Comparison of ENCODE assay signal across 8 cellular contexts in the genomic region with DNA sequence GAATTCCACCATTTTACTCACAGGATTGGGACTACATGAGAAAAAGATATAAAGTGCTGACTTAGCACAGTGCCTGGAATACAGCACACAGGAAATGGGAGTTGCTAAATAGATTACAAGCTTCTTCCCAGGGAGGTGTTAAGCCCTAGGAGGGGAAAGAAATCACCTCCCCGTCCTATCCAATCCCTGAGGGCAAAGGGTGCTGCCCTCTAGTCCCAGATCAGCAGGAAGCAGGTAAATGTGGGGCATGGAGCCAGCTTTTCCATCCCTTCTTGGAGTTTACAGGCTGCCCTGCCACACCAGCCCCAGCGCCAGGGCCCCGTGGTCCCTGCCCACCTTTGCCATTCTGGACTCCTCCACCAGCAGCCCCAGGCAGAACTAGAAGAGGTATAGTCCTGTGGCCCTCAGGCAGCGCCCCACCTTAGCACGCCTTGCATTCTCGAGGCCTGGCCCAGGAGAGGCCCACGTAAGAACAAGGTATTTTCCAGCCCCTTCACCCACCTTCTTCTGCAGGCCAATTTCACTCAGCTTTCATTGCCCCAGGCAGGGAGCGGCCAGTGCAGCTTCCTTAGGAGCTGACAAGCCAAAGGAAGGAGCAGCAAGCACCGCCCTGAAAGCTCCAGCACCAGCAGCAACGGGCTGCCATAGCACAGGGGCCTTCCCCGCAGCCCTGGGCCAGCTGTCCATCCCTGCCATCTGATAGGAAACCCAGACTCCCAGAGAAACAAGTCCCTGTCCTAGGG. TPM values are rescaled to one million over a fixed set of nuclear protein-coding genes. Genes with fewer than 3 reads are reported as not detected.
DNase-seq lines count a peak whose midpoint lies in the region; ATAC-seq, FAIRE-seq and TF ChIP-seq lines count a peak whose summit lies in the region.

No MANE protein-coding gene starts in this region.

- peak overlapping the region; percentile 80 for H3K27ac Mint-ChIP-seq in activated naive CD4-positive, alpha-beta T cell treated with anti-CD3 and anti-CD28 coated beads, Interleukin-2, amount 10 ng/mL, durations not matched to agents 7 days and 5 days
- H3K27ac Mint-ChIP-seq in brain, result peak overlapping the region; percentile 24 to 99 (median 92)

- TF ChIP-seq CTCF in brain (conservative IDR thresholded peaks at IDR 0.05) (no peak), HepG2 (CRISPR knock-in tag; IDR thresholded peaks at IDR 0.05) (no peak), upper lobe of right lung (IDR thresholded peaks at IDR 0.05) (no peak), D721Med (IDR thresholded peaks at IDR 0.05; ENCODE audit: insufficient read depth, missing control alignments) (no peak)

- H3K27me3 Mint-ChIP-seq in activated naive CD4-positive, alpha-beta T cell treated with anti-CD3 and anti-CD28 coated beads, Interleukin-2, amount 10 ng/mL, durations not matched to agents 7 days and 5 days, result no peaks in the 10 kb centered on the region
- no peaks in the 10 kb centered on the region for H3K27me3 Mint-ChIP-seq in brain

- peaks cover 97% of the 10 kb centered on the region for H3K4me1 Mint-ChIP-seq in activated naive CD4-positive, alpha-beta T cell treated with anti-CD3 and anti-CD28 coated beads, Interleukin-2, amount 10 ng/mL, durations not matched to agents 7 days and 5 days
- peaks cover 89% of the 10 kb centered on the region for H3K4me1 Mint-ChIP-seq in brain

- H3K27me3 ChIP-seq in HepG2 (ENCODE audit: control insufficient read depth in 1 of 2, insufficient read depth in 2 of 2, low read length in 2 of 2) (no peaks in the 10 kb centered on the region), upper lobe of right lung (no peaks in the 10 kb centered on the region)

- H3K4me3 Mint-ChIP-seq in activated naive CD4-positive, alpha-beta T cell treated with anti-CD3 and anti-CD28 coated beads, Interleukin-2, amount 10 ng/mL, durations not matched to agents 7 days and 5 days, result peak overlapping the region; percentile 23
- peak overlapping the region in 4 of 5 experiments; percentile 20 to 75 (median 48) for H3K4me3 Mint-ChIP-seq in brain

- WGBS in HepG2 (ENCODE audit: low lambda C conversion rate), result 0% methylated on average over 3 of the region's 11 CpGs

- CTCF ChIA-PET in activated naive CD4-positive, alpha-beta T cell treated with anti-CD3 and anti-CD28 coated beads, Interleukin-2, amount 10 ng/mL, durations not matched to agents 7 days and 5 days (lab: Charles Lee), result interaction anchor here (1.3 to 14.9 kb wide), 7 partner anchors 9 to 114 kb away, joined by 3 to 773 read pairs (median 12); partner anchors contain the start of genes PXN, RNU4-2 and SIRT4
- CTCF ChIA-PET in HepG2 (lab: Yijun Ruan, JAX; ENCODE audit: low intra/inter-chr PET ratio, low total read pairs), result interaction anchor here (3.3 kb wide), 1 partner anchor 36 kb away, joined by 51 read pairs; the partner anchor contains the start of gene PXN

- TF ChIP-seq RAD21 in HepG2 (CRISPR knock-in tag; IDR thresholded peaks at IDR 0.05), result no peak

- intact Hi-C loops in HepG2 (cut with micrococcal nuclease; ENCODE audit: unreplicated experiment), result no loop called here
- intact Hi-C loops in upper lobe of right lung (cut with DNase I), result loop anchor here (5.0 kb wide), 1 partner anchor 38 kb away; the partner anchor contains the start of gene PXN

- peaks cover 100% of the 10 kb centered on the region for H3K4me1 ChIP-seq in HepG2 (ENCODE audit: insufficient read depth, low read length)
- peaks cover 95% of the 10 kb centered on the region for H3K4me1 ChIP-seq in upper lobe of right lung

- POLR2A ChIA-PET in HepG2 (lab: Yijun Ruan, JAX), result interaction anchor here (0.8 to 8.7 kb wide), 17 partner anchors 8 to 234 kb away, joined by 3 to 461 read pairs (median 10); partner anchors contain the start of genes PXN, RAB35, RNU4-1 and RNU4-2

- H3K9me3 ChIP-seq in HepG2 (ENCODE audit: low read length) (no peaks in the 10 kb centered on the region), upper lobe of right lung (no peaks in the 10 kb centered on the region)

- no peak overlapping the region for H2AFZ ChIP-seq in HepG2 (ENCODE audit: low read length)

- H3K27ac ChIP-seq in HepG2 (ENCODE audit: extremely low read length, insufficient read depth, low read length), result peak overlapping the region; percentile 100
- peak overlapping the region; percentile 77 for H3K27ac ChIP-seq in upper lobe of right lung

- peak overlapping the region; percentile 97 for H3K4me2 ChIP-seq in HepG2 (ENCODE audit: low read depth, low read length)

- peaks cover 2 to 5% of the 10 kb centered on the region in 2 experiments; a peak in 2 of 5 replicates for H3K36me3 ChIP-seq in HepG2 (replicated peaks in 1 of 2; ENCODE audit: control insufficient read depth in 1 of 2, insufficient read depth in 2 of 2, low read length in 2 of 2)
- no peaks in the 10 kb centered on the region for H3K36me3 ChIP-seq in upper lobe of right lung

- H3K79me2 ChIP-seq in HepG2 (ENCODE audit: insufficient read depth, low read length), result peaks cover 9% of the 10 kb centered on the region

- no peak for DNase-seq in activated naive CD4-positive, alpha-beta T cell treated with anti-CD3 and anti-CD28 coated beads, Interleukin-2, amount 10 ng/mL, durations not matched to agents 7 days and 5 days
- DNase-seq in activated naive CD4-positive, alpha-beta T cell (lab: John Stamatoyannopoulos, UW), result no peak
- DNase-seq in HepG2 (ENCODE audit: low spot score) (no peak), upper lobe of right lung (no peak), D721Med (ENCODE audit: insufficient read length, low spot score) (no peak), NCI-H446 (lab: John Stamatoyannopoulos, UW) (no peak)
- DNase-seq in activated CD4-positive, alpha-beta T cell treated with anti-CD3 and anti-CD28 coated beads, Interleukin-2, amount 50 U/mL, for 4 hours, result no peak

- H3K9ac ChIP-seq in HepG2 (ENCODE audit: insufficient read depth, low read depth, low read length), result peak overlapping the region; percentile 84

- in situ Hi-C loops in HepG2 (cut with HindIII; ENCODE audit: extremely low pct_ligation_motif_present, low pct_unique_long_range_greater_than_20kb), result loop anchor here (5.0 kb wide), 1 partner anchor 38 kb away; the partner anchor contains the start of gene PXN

- no peak for TF ChIP-seq POLR2A in HepG2 (IDR thresholded peaks at IDR 0.05; ENCODE audit: insufficient read depth in 1 of 2, low read depth in 2 of 2, low read length in 2 of 2)

- peaks cover 35% of the 10 kb centered on the region for H3K36me3 Mint-ChIP-seq in activated naive CD4-positive, alpha-beta T cell treated with anti-CD3 and anti-CD28 coated beads, Interleukin-2, amount 10 ng/mL, durations not matched to agents 7 days and 5 days
- H3K36me3 Mint-ChIP-seq in brain, result no peaks in the 10 kb centered on the region

- ATAC-seq in HepG2, result no peak
- no peak for ATAC-seq in upper lobe of right lung

- H3K9me3 Mint-ChIP-seq in activated naive CD4-positive, alpha-beta T cell treated with anti-CD3 and anti-CD28 coated beads, Interleukin-2, amount 10 ng/mL, durations not matched to agents 7 days and 5 days, result no peaks in the 10 kb centered on the region
- H3K9me3 Mint-ChIP-seq in brain, result no peaks in the 10 kb centered on the region

- H4K20me1 ChIP-seq in HepG2 (ENCODE audit: insufficient read depth, low read length), result no peaks in the 10 kb centered on the region

- FAIRE-seq in HepG2 (lab: Jason Lieb, UNC) (no peak), D721Med (lab: Jason Lieb, UNC) (no peak)

- no TSS peak for BruUV-seq in HepG2 (replicated peaks; lab: Mats Ljungman, UMichigan)

- TF ChIP-seq EP300 in HepG2 (IDR thresholded peaks at IDR 0.05; ENCODE audit: low read depth in 2 of 2, low read length in 2 of 2) (0 out of 4 replicates have a peak, but pooled peaks of 1 of the 2 experiments have one; percentile 1), HepG2 (CRISPR knock-in tag; IDR thresholded peaks at IDR 0.05; ENCODE audit: borderline replicate concordance) (no peak)

- H3K4me3 ChIP-seq in HepG2 (replicated peaks in 1 of 3; ENCODE audit: insufficient read depth in 1 of 3, low read depth in 2 of 3, low read length in 3 of 3) (peak overlapping the region; percentile 35 to 70 (median 46)), upper lobe of right lung (no peak overlapping the region)

RNA-seq across cellular contexts. Expression of gene RPLP0, which starts 28.8 kb away (rescaled TPM):
- polyA plus RNA-seq in brain (ENCODE audit: insufficient read depth, low read depth, low replicate concordance) (2,030 TPM), HepG2 (2011; rRNA removed) (5,570 and 6,229 TPM in 2 replicates)
- total RNA-seq in HepG2 (2016; rRNA removed; fragmentation: Illumina TruSeq; extraction: Trizol) (2,915 and 3,025 TPM in 2 replicates), upper lobe of right lung (1,192 TPM)
- total RNA-seq in HepG2 (2016; cell fraction: cytosol; rRNA removed; fragmentation: Illumina TruSeq; extraction: Trizol; ENCODE audit: low read depth), result 12,942 and 14,844 TPM in 2 replicates
- total RNA-seq in HepG2 (2016; cell fraction: insoluble cytoplasmic fraction; rRNA removed; fragmentation: Illumina TruSeq; extraction: Trizol), result 2,993 and 3,024 TPM in 2 replicates
- total RNA-seq in HepG2 (2016; cell fraction: membrane; rRNA removed; fragmentation: Illumina TruSeq; extraction: Trizol), result 11,359 and 11,757 TPM in 2 replicates
- 1,126 and 1,259 TPM in 2 replicates for total RNA-seq in HepG2 (2016; cell fraction: nucleus; rRNA removed; fragmentation: Illumina TruSeq; extraction: Trizol)
- polyA plus RNA-seq in HepG2 (2011; cell fraction: cytosol; rRNA removed), result 8,040 and 9,457 TPM in 2 replicates
- 2,511 and 2,559 TPM in 2 replicates for polyA plus RNA-seq in HepG2 (2011; cell fraction: nucleus; rRNA removed)
- polyA plus RNA-seq in HepG2 (2012), result 2,582 and 3,579 TPM in 2 replicates
- polyA plus RNA-seq in HepG2 (2016; cell fraction: cytosol; fragmentation: Illumina TruSeq; extraction: Trizol; ENCODE audit: low read depth), result 15,203 and 16,637 TPM in 2 replicates
- 2,845 and 2,926 TPM in 2 replicates for polyA plus RNA-seq in HepG2 (2016; cell fraction: insoluble cytoplasmic fraction; fragmentation: Illumina TruSeq; extraction: Trizol; ENCODE audit: low read depth)
- polyA plus RNA-seq in HepG2 (2016; cell fraction: membrane; fragmentation: Illumina TruSeq; extraction: Trizol; ENCODE audit: low read depth), result 10,153 and 10,714 TPM in 2 replicates
- 1,939 and 1,982 TPM in 2 replicates for polyA plus RNA-seq in HepG2 (2016; cell fraction: nucleus; fragmentation: Illumina TruSeq; extraction: Trizol; ENCODE audit: insufficient read depth, low read depth)
- 4,147 and 6,586 TPM in 2 replicates for polyA minus RNA-seq in HepG2 (2011; rRNA and poly(A)+ RNA removed; ENCODE audit: low replicate concordance)
- polyA minus RNA-seq in HepG2 (2011; cell fraction: cytosol; rRNA and poly(A)+ RNA removed), result 1,238 and 1,297 TPM in 2 replicates
- polyA minus RNA-seq in HepG2 (2011; cell fraction: nucleus; rRNA and poly(A)+ RNA removed), result 657 and 805 TPM in 2 replicates

RNA-seq across cellular contexts. Expression of gene GCN1, which starts 35.2 kb away (rescaled TPM):
- 28.1 TPM for polyA plus RNA-seq in brain (ENCODE audit: insufficient read depth, low read depth, low replicate concordance)
- 66.7 and 83.0 TPM in 2 replicates for total RNA-seq in HepG2 (2016; rRNA removed; fragmentation: Illumina TruSeq; extraction: Trizol)
- 59.7 and 67.2 TPM in 2 replicates for total RNA-seq in HepG2 (2016; cell fraction: cytosol; rRNA removed; fragmentation: Illumina TruSeq; extraction: Trizol; ENCODE audit: low read depth)
- total RNA-seq in HepG2 (2016; cell fraction: insoluble cytoplasmic fraction; rRNA removed; fragmentation: Illumina TruSeq; extraction: Trizol), result 56.9 and 87.0 TPM in 2 replicates
- 19.6 and 22.1 TPM in 2 replicates for total RNA-seq in HepG2 (2016; cell fraction: membrane; rRNA removed; fragmentation: Illumina TruSeq; extraction: Trizol)
- total RNA-seq in HepG2 (2016; cell fraction: nucleus; rRNA removed; fragmentation: Illumina TruSeq; extraction: Trizol), result 125 and 128 TPM in 2 replicates
- 55.3 and 58.2 TPM in 2 replicates for polyA plus RNA-seq in HepG2 (2011; rRNA removed)
- 20.5 and 25.6 TPM in 2 replicates for polyA plus RNA-seq in HepG2 (2011; cell fraction: cytosol; rRNA removed)
- 394 and 725 TPM in 2 replicates for polyA plus RNA-seq in HepG2 (2011; cell fraction: nucleus; rRNA removed)
- 47.0 and 60.6 TPM in 2 replicates for polyA plus RNA-seq in HepG2 (2012)
- 1.8 and 2.1 TPM in 2 replicates for polyA plus RNA-seq in HepG2 (2016; cell fraction: cytosol; fragmentation: Illumina TruSeq; extraction: Trizol; ENCODE audit: low read depth)
- polyA plus RNA-seq in HepG2 (2016; cell fraction: insoluble cytoplasmic fraction; fragmentation: Illumina TruSeq; extraction: Trizol; ENCODE audit: low read depth), result 33.5 and 45.5 TPM in 2 replicates
- 4.1 and 5.4 TPM in 2 replicates for polyA plus RNA-seq in HepG2 (2016; cell fraction: membrane; fragmentation: Illumina TruSeq; extraction: Trizol; ENCODE audit: low read depth)
- 177 and 198 TPM in 2 replicates for polyA plus RNA-seq in HepG2 (2016; cell fraction: nucleus; fragmentation: Illumina TruSeq; extraction: Trizol; ENCODE audit: insufficient read depth, low read depth)
- polyA minus RNA-seq in HepG2 (2011; rRNA and poly(A)+ RNA removed; ENCODE audit: low replicate concordance), result 204 and 255 TPM in 2 replicates
- polyA minus RNA-seq in HepG2 (2011; cell fraction: cytosol; rRNA and poly(A)+ RNA removed), result 59.8 and 61.6 TPM in 2 replicates
- 229 and 237 TPM in 2 replicates for polyA minus RNA-seq in HepG2 (2011; cell fraction: nucleus; rRNA and poly(A)+ RNA removed)
- 77.2 TPM for total RNA-seq in upper lobe of right lung

RNA-seq across cellular contexts. Expression of gene PXN, which starts 35.8 kb away (rescaled TPM):
- polyA plus RNA-seq in brain (ENCODE audit: insufficient read depth, low read depth, low replicate concordance), result 60.2 TPM
- 13.6 and 14.2 TPM in 2 replicates for total RNA-seq in HepG2 (2016; rRNA removed; fragmentation: Illumina TruSeq; extraction: Trizol)
- total RNA-seq in HepG2 (2016; cell fraction: cytosol; rRNA removed; fragmentation: Illumina TruSeq; extraction: Trizol; ENCODE audit: low read depth), result 2.8 and 2.9 TPM in 2 replicates
- total RNA-seq in HepG2 (2016; cell fraction: insoluble cytoplasmic fraction; rRNA removed; fragmentation: Illumina TruSeq; extraction: Trizol), result 10.2 and 11.3 TPM in 2 replicates
- total RNA-seq in HepG2 (2016; cell fraction: membrane; rRNA removed; fragmentation: Illumina TruSeq; extraction: Trizol), result 10.5 and 13.4 TPM in 2 replicates
- 10.6 and 14.0 TPM in 2 replicates for total RNA-seq in HepG2 (2016; cell fraction: nucleus; rRNA removed; fragmentation: Illumina TruSeq; extraction: Trizol)
- 13.9 and 14.2 TPM in 2 replicates for polyA plus RNA-seq in HepG2 (2011; rRNA removed)
- polyA plus RNA-seq in HepG2 (2011; cell fraction: cytosol; rRNA removed), result 5.8 and 6.3 TPM in 2 replicates
- polyA plus RNA-seq in HepG2 (2011; cell fraction: nucleus; rRNA removed), result 34.5 and 43.7 TPM in 2 replicates
- polyA plus RNA-seq in HepG2 (2012), result 18.0 and 21.4 TPM in 2 replicates
- polyA plus RNA-seq in HepG2 (2016; cell fraction: cytosol; fragmentation: Illumina TruSeq; extraction: Trizol; ENCODE audit: low read depth), result 3.3 and 3.4 TPM in 2 replicates
- polyA plus RNA-seq in HepG2 (2016; cell fraction: insoluble cytoplasmic fraction; fragmentation: Illumina TruSeq; extraction: Trizol; ENCODE audit: low read depth), result 20.0 and 28.0 TPM in 2 replicates
- polyA plus RNA-seq in HepG2 (2016; cell fraction: membrane; fragmentation: Illumina TruSeq; extraction: Trizol; ENCODE audit: low read depth), result 14.1 and 14.2 TPM in 2 replicates
- 43.9 and 49.3 TPM in 2 replicates for polyA plus RNA-seq in HepG2 (2016; cell fraction: nucleus; fragmentation: Illumina TruSeq; extraction: Trizol; ENCODE audit: insufficient read depth, low read depth)
- polyA minus RNA-seq in HepG2 (2011; rRNA and poly(A)+ RNA removed; ENCODE audit: low replicate concordance), result 26.4 and 40.4 TPM in 2 replicates
- polyA minus RNA-seq in HepG2 (2011; cell fraction: cytosol; rRNA and poly(A)+ RNA removed), result 6.4 and 8.2 TPM in 2 replicates
- 10.3 and 10.7 TPM in 2 replicates for polyA minus RNA-seq in HepG2 (2011; cell fraction: nucleus; rRNA and poly(A)+ RNA removed)
- total RNA-seq in upper lobe of right lung, result 105 TPM
